ENCODE assay signal across 17 cellular contexts in genomic region chr10:128242641-128243040, GRCh38.
"Had no signal": no experiment of that assay in that cellular context is flagged by ENCODE, and none has a peak within 500 bp of the region (broad histone marks: within the 10 kb centered on the region; RNA-seq: fewer than 3 reads in every experiment).

No MANE protein-coding gene starts in this region.

- H3K4me3 Mint-ChIP-seq: activated naive CD8-positive, alpha-beta T cell treated with anti-CD3 and anti-CD28 coated beads, Interleukin-2, amount 10 ng/mL, durations not matched to agents 7 days and 5 days; brain; natural killer cell treated with Interleukin-12 subunit alpha and Interleukin-12 subunit beta and Interleukin-15 and Interleukin-18, amount 100 ng/mL, for 72 hours; T-helper 17 cell; type B pancreatic cell had no signal

- H3K27me3 Mint-ChIP-seq: activated naive CD8-positive, alpha-beta T cell treated with anti-CD3 and anti-CD28 coated beads, Interleukin-2, amount 10 ng/mL, durations not matched to agents 7 days and 5 days; natural killer cell treated with Interleukin-12 subunit alpha and Interleukin-12 subunit beta and Interleukin-15 and Interleukin-18, amount 100 ng/mL, for 72 hours had no signal

- H3K27ac Mint-ChIP-seq: activated naive CD8-positive, alpha-beta T cell treated with anti-CD3 and anti-CD28 coated beads, Interleukin-2, amount 10 ng/mL, durations not matched to agents 7 days and 5 days; brain; natural killer cell treated with Interleukin-12 subunit alpha and Interleukin-12 subunit beta and Interleukin-15 and Interleukin-18, amount 100 ng/mL, for 72 hours; T-helper 17 cell; type B pancreatic cell had no signal

- FAIRE-seq: TTC549 had no signal

- DNase-seq: activated CD4-positive, alpha-beta T cell treated with anti-CD3 and anti-CD28 coated beads, Interleukin-2, amount 50 U/mL, for 1 hour; activated CD4-positive, CD25-positive, alpha-beta regulatory T cell; activated CD8-positive, alpha-beta memory T cell treated with anti-CD3 and anti-CD28 coated beads for 24 hours; activated naive CD8-positive, alpha-beta T cell treated with anti-CD3 and anti-CD28 coated beads, Interleukin-2, amount 10 ng/mL, durations not matched to agents 7 days and 5 days; central memory CD4-positive, alpha-beta T cell; colonic mucosa; foreskin fibroblast; left cardiac atrium; right lobe of liver; stimulated activated CD4-positive, alpha-beta T cell treated with anti-CD3 and anti-CD28 coated beads, Interleukin-4, amount 100 ng/mL, for 4 hours; stimulated activated CD8-positive, alpha-beta memory T cell treated with anti-CD3 and anti-CD28 coated beads, Interleukin-4, amount 100 ng/mL, for 48 hours; stimulated activated naive CD4-positive, alpha-beta T cell treated with Interleukin-2 at 50 U/mL for 16 hours; T-helper 17 cell had no signal

- ATAC-seq: left cardiac atrium; natural killer cell treated with Interleukin-12 subunit alpha and Interleukin-12 subunit beta and Interleukin-15 and Interleukin-18, amount 100 ng/mL, for 72 hours; T-helper 17 cell had no signal

- H3K4me1 Mint-ChIP-seq: activated naive CD8-positive, alpha-beta T cell treated with anti-CD3 and anti-CD28 coated beads, Interleukin-2, amount 10 ng/mL, durations not matched to agents 7 days and 5 days had no signal

- H3K9me3 Mint-ChIP-seq: activated naive CD8-positive, alpha-beta T cell treated with anti-CD3 and anti-CD28 coated beads, Interleukin-2, amount 10 ng/mL, durations not matched to agents 7 days and 5 days; natural killer cell treated with Interleukin-12 subunit alpha and Interleukin-12 subunit beta and Interleukin-15 and Interleukin-18, amount 100 ng/mL, for 72 hours; type B pancreatic cell had no signal
